ENCODE assay signal across 8 cellular contexts in the genomic region with DNA sequence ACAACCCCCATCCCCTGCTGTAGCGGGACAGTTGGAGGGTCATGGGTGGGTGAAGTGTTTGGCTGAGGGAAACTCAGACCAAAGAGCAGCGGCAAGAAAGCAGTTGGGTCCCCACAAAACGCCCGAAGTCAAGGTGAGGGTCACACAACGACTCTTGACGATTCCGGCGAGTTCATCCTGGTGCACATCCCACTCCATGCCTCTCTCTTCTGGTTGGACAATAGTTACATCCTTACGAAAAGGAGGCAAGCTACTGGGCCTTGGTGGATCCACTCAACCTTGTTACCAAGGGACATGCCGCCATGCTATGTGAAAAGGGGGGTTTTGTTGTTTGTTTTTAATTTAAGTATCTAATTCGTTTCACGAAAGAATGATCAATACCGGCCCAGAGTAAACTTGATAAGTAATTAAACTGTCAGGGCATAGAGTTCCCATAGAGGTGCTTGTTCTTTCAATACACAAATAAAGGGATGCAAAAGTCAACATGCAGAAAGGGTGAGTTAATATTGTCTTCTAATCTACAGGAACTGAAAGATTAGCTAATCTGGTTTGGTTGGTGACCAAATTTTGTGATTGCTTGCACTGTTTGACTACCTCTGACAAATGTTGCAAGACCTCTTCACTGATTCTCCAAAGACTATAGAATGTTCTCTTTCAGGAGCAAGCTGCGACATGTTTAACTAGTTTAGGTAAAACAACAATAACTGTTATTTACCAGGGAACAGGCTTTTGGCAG. TPM values are rescaled to one million over a fixed set of nuclear protein-coding genes. Genes with fewer than 3 reads are reported as not detected.
DNase-seq lines count a peak whose midpoint lies in the region; ATAC-seq and TF ChIP-seq lines count a peak whose summit lies in the region.

No MANE protein-coding gene starts in this region.

- H3K27me3 ChIP-seq in esophagus muscularis mucosa: no peaks in the 10 kb centered on the region

- BruUV-seq in Calu3 (replicated peaks; lab: Mats Ljungman, UMichigan): TSS peak; percentile 67

- TF ChIP-seq POLR2A in esophagus muscularis mucosa (IDR thresholded peaks at IDR 0.05; ENCODE audit: low read depth): no peak

- H3K4me3 ChIP-seq in esophagus muscularis mucosa: peak overlapping the region; percentile 76 to 92 (median 83)

- CTCF ChIA-PET in Calu3 (lab: Charles Lee): interaction anchor here (0.6 to 1.5 kb wide), 4 partner anchors 13 to 169 kb away, joined by 3 read pairs; no protein-coding TSS in a partner anchor

- H3K36me3 Mint-ChIP-seq in Calu3 (ENCODE audit: insufficient read depth, unreplicated experiment) (peaks cover 52% of the 10 kb centered on the region), natural killer cell (peaks cover 19% of the 10 kb centered on the region)

- H3K4me1 ChIP-seq in esophagus muscularis mucosa: peaks cover 11 to 40% (median 30%) of the 10 kb centered on the region in 4 donors

- H3K4me1 Mint-ChIP-seq in Calu3 (ENCODE audit: low read depth, unreplicated experiment) (peaks cover 22% of the 10 kb centered on the region), natural killer cell (peaks cover 38 to 42% of the 10 kb centered on the region in 2 donors)

- no peak for TF ChIP-seq EP300 in esophagus muscularis mucosa (IDR thresholded peaks at IDR 0.05)

- H3K9me3 ChIP-seq in esophagus muscularis mucosa: no peaks in the 10 kb centered on the region

- no peaks in the 10 kb centered on the region for H3K27me3 Mint-ChIP-seq in Calu3 (ENCODE audit: unreplicated experiment)
- H3K27me3 Mint-ChIP-seq in natural killer cell (ENCODE audit: low read depth in 2 of 2): peaks cover 0 to 2% of the 10 kb centered on the region in 2 donors

- no peak for ATAC-seq in natural killer cell
- no peak for ATAC-seq in HG03457 (IDR thresholded peaks at IDR 0.05; ENCODE audit: unreplicated experiment)
- ATAC-seq in GM21529 (IDR thresholded peaks at IDR 0.05; ENCODE audit: unreplicated experiment): no peak
- no peak for ATAC-seq in GM21737 (IDR thresholded peaks at IDR 0.05; ENCODE audit: unreplicated experiment)

- no peak for TF ChIP-seq CTCF in Calu3 (IDR thresholded peaks at IDR 0.05; ENCODE audit: unreplicated experiment)
- no peak for TF ChIP-seq CTCF in esophagus muscularis mucosa (IDR thresholded peaks at IDR 0.05)
- no peak for TF ChIP-seq CTCF in natural killer cell (IDR thresholded peaks at IDR 0.05)

- no peaks in the 10 kb centered on the region for H3K9me3 Mint-ChIP-seq in Calu3 (ENCODE audit: low read depth, unreplicated experiment)
- no peaks in the 10 kb centered on the region for H3K9me3 Mint-ChIP-seq in natural killer cell

- intact Hi-C loops in Calu3 (cut with micrococcal nuclease; ENCODE audit: unreplicated experiment): loop anchor here (2.0 to 10.0 kb wide), 5 partner anchors 92 to 762 kb away; no protein-coding TSS in a partner anchor
- intact Hi-C loops in esophagus muscularis mucosa (cut with DNase I): loop anchor here (5.0 to 10.0 kb wide), 4 partner anchors 169 to 492 kb away; partner anchors contain the start of gene ZSWIM6
- intact Hi-C loops in natural killer cell (cut with micrococcal nuclease): loop anchor here (1.0 to 10.0 kb wide), 3 partner anchors 170 to 245 kb away; partner anchors contain the start of genes ERCC8, NDUFAF2 and ZSWIM6

- 32% methylated on average over 14 of the region's 14 CpGs for WGBS in esophagus muscularis mucosa

- DNase-seq in Calu3 (peak; percentile 9), HS-5 (ENCODE audit: low read depth) (peak; percentile 16), T-helper 9 cell (peak; percentile 0), esophagus muscularis mucosa (ENCODE audit: extremely low spot score) (no peak), natural killer cell (no peak)

- peaks cover 6 to 16% (median 12%) of the 10 kb centered on the region in 4 donors for H3K36me3 ChIP-seq in esophagus muscularis mucosa

- peak overlapping the region; percentile 85 to 92 (median 88) for H3K27ac ChIP-seq in esophagus muscularis mucosa (replicated peaks in 1 of 4)

- H3K27ac Mint-ChIP-seq in Calu3 (ENCODE audit: unreplicated experiment) (peak overlapping the region; percentile 95), natural killer cell (peak overlapping the region; percentile 92 to 97)

- peak overlapping the region; percentile 90 for H3K4me3 Mint-ChIP-seq in Calu3 (ENCODE audit: low read depth, unreplicated experiment)
- H3K4me3 Mint-ChIP-seq in natural killer cell: peak overlapping the region; percentile 97

RNA-seq across cellular contexts. Expression of gene SMIM15, which starts 0.7 kb away (rescaled TPM):
- 89.6 and 100 TPM in 2 replicates for total RNA-seq in Calu3 (2022)
- 10 to 100 TPM; 17.0 to 29.6 (median 26.6) TPM for total RNA-seq in esophagus muscularis mucosa
- total RNA-seq in natural killer cell: 10 to 100 TPM; 19.5 to 24.1 (median 23.8) TPM

Comparison
In these comparisons a context has a peak if more than half of its experiments do, and no peak if none do; other contexts are left out.
1. DNase-seq: peak in Calu3 (single experiment), HS-5 (single experiment) and T-helper 9 cell (single experiment); none in esophagus muscularis mucosa (single experiment) and natural killer cell (single experiment).